Comparison of ENCODE assay signal across 10 cellular contexts in genomic region chr1:204544321-204544720, GRCh38. TPM values are rescaled to one million over a fixed set of nuclear protein-coding genes. Genes with fewer than 3 reads are reported as not detected.
DNase-seq lines count a peak whose midpoint lies in the region; ATAC-seq lines count a peak whose summit lies in the region.
"Had no signal": no experiment of that assay in that cellular context is flagged by ENCODE, and none has a peak within 500 bp of the region (broad histone marks: within the 10 kb centered on the region; RNA-seq: fewer than 3 reads in every experiment).

No MANE protein-coding gene starts in this region.

- H3K4me3 Mint-ChIP-seq in activated T-helper 17 cell treated with anti-CD3 and anti-CD28 coated beads, Interleukin-2, amount 50 U/mL, for 72 hours: peak overlapping the region; percentile 70

- DNase-seq in GF-D8 (lab: John Stamatoyannopoulos, UW): peak; percentile 14
- DNase-seq in kidney tubule cell (ENCODE audit: low spot score): peak; percentile 51
- no peak for DNase-seq in T-helper 9 cell
- DNase-seq in AG20443 (ENCODE audit: low spot score): no peak
- DNase-seq: esophagus squamous epithelium, NCI-H526 had no signal

- H3K27me3 Mint-ChIP-seq in activated T-helper 17 cell treated with anti-CD3 and anti-CD28 coated beads, Interleukin-2, amount 50 U/mL, for 72 hours: no peaks in the 10 kb centered on the region

- H3K4me1 Mint-ChIP-seq in activated T-helper 17 cell treated with anti-CD3 and anti-CD28 coated beads, Interleukin-2, amount 50 U/mL, for 72 hours: peaks cover 26% of the 10 kb centered on the region

- peak overlapping the region; percentile 91 for H3K27ac Mint-ChIP-seq in activated T-helper 17 cell treated with anti-CD3 and anti-CD28 coated beads, Interleukin-2, amount 50 U/mL, for 72 hours

- H3K9me3 Mint-ChIP-seq in activated T-helper 17 cell treated with anti-CD3 and anti-CD28 coated beads, Interleukin-2, amount 50 U/mL, for 72 hours: no peaks in the 10 kb centered on the region

- ATAC-seq in HG03095 (IDR thresholded peaks at IDR 0.05; ENCODE audit: unreplicated experiment) (peak; percentile 55), GM18498 (IDR thresholded peaks at IDR 0.05; ENCODE audit: unreplicated experiment) (no peak), GM19351 (IDR thresholded peaks at IDR 0.05; ENCODE audit: unreplicated experiment) (no peak)
- peak; percentile 98 for ATAC-seq in activated T-helper 17 cell treated with anti-CD3 and anti-CD28 coated beads, Interleukin-2, amount 50 U/mL, for 72 hours (replicated peaks)

- H3K36me3 Mint-ChIP-seq in activated T-helper 17 cell treated with anti-CD3 and anti-CD28 coated beads, Interleukin-2, amount 50 U/mL, for 72 hours (ENCODE audit: low read depth): peaks cover 97% of the 10 kb centered on the region

RNA-seq across cellular contexts. Expression of gene MDM4, which starts 28.1 kb away (rescaled TPM):
- 100 to 1,000 TPM in 1 of 2 donors, 10 to 100 TPM in 1; 71.3 to 130 TPM for total RNA-seq in activated T-helper 17 cell treated with anti-CD3 and anti-CD28 coated beads, Interleukin-2, amount 50 U/mL, for 72 hours

RNA-seq across cellular contexts. Expression of gene PIK3C2B, which starts 49.7 kb away (rescaled TPM):
- 10 to 100 TPM; 31.0 to 67.6 TPM for total RNA-seq in activated T-helper 17 cell treated with anti-CD3 and anti-CD28 coated beads, Interleukin-2, amount 50 U/mL, for 72 hours

Comparison
In these comparisons a context has a peak if more than half of its experiments do, and no peak if none do; other contexts are left out.
1. DNase-seq: peak in GF-D8 (single experiment) and kidney tubule cell (single experiment); none in T-helper 9 cell (single experiment) and AG20443 (single experiment).
2. ATAC-seq: peak in HG03095 (single experiment) and activated T-helper 17 cell treated with anti-CD3 and anti-CD28 coated beads, Interleukin-2, amount 50 U/mL, for 72 hours (single experiment); none in GM18498 (single experiment) and GM19351 (single experiment).